In the genomic region with DNA sequence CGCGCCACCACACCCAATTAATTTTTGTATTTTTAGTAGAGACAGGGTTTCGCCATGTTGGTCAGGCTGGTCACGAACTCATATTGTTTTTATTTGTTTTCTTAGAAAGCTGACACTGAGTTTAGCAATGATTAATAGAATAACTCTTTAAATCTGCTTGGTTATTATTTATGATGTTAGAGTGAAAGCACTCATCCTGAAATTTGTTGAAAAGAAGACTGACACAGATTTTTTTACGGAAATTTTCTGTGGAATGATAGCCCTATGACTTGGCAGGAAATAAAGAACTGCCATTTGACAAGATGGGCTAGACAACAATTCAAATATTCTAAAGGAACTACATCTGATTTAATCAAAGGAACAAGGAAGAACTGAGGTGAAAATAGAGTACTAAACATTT, we compare ENCODE assay signal across 15 cellular contexts. TPM values are rescaled to one million over a fixed set of nuclear protein-coding genes. Genes with fewer than 3 reads are reported as not detected.
DNase-seq lines count a peak whose midpoint lies in the region; ATAC-seq and TF ChIP-seq lines count a peak whose summit lies in the region.
"Had no signal": no experiment of that assay in that cellular context is flagged by ENCODE, and none has a peak within 500 bp of the region (broad histone marks: within the 10 kb centered on the region; RNA-seq: fewer than 3 reads in every experiment).

No MANE protein-coding gene starts in this region.

- CTCF ChIA-PET in PC-3 (lab: Charles Lee), result no interaction called here

- no TSS peak for BruUV-seq in PC-3 (replicated peaks; lab: Mats Ljungman, UMichigan)

- peak overlapping the region; percentile 30 for H2AFZ ChIP-seq in ACC112 (ENCODE audit: low read length, unreplicated experiment)
- H2AFZ ChIP-seq in PC-3 (ENCODE audit: low read length), result 0 out of 2 replicates have a peak overlapping the region, but pooled peaks have one; percentile 21
- H2AFZ ChIP-seq: GM23338 had no signal

- H3K79me2 ChIP-seq in ACC112 (ENCODE audit: control insufficient read depth, insufficient read depth, low read length, unreplicated experiment), result peaks cover 3% of the 10 kb centered on the region
- H3K79me2 ChIP-seq in PC-3 (ENCODE audit: low read length), result no peaks in the 10 kb centered on the region

- peaks cover 2% of the 10 kb centered on the region for H3F3A ChIP-seq in PC-3 (ENCODE audit: low read length, unreplicated experiment)

- H3K27ac ChIP-seq in ACC112 (ENCODE audit: low read depth, low read length) (no peak overlapping the region), PC-3 (ENCODE audit: low read length) (no peak overlapping the region), upper lobe of right lung (peak overlapping the region; percentile 17)

- H3K9me3 ChIP-seq in PC-3 (ENCODE audit: low read length) (no peaks in the 10 kb centered on the region), upper lobe of right lung (no peaks in the 10 kb centered on the region)
- H3K9me3 ChIP-seq: BLaER1 treated with 17β-estradiol and CSF1 and Interleukin-3, amounts not matched to agents 10 nM and 100 nM had no signal

- H3K27me3 ChIP-seq in ACC112 (ENCODE audit: insufficient read depth, low read length) (no peaks in the 10 kb centered on the region), PC-3 (ENCODE audit: low read length) (no peaks in the 10 kb centered on the region), upper lobe of right lung (no peaks in the 10 kb centered on the region)

- POLR2A ChIA-PET in PC-3 (lab: Charles Lee; ENCODE audit: unreplicated experiment), result no interaction called here

- H3K4me3 ChIP-seq in ACC112 (ENCODE audit: low read depth, low read length) (no peak overlapping the region), PC-3 (ENCODE audit: low read length) (no peak overlapping the region), upper lobe of right lung (no peak overlapping the region)
- H3K4me3 ChIP-seq: BLaER1 treated with 17β-estradiol and CSF1 and Interleukin-3, amounts not matched to agents 10 nM and 100 nM; GM23338 had no signal

- H3K4me2 ChIP-seq in PC-3 (ENCODE audit: low read length), result no peak overlapping the region
- H3K4me2 ChIP-seq: GM23338 had no signal

- no peaks in the 10 kb centered on the region for H4K20me1 ChIP-seq in PC-3 (ENCODE audit: low read length)
- H4K20me1 ChIP-seq: BLaER1 treated with 17β-estradiol and CSF1 and Interleukin-3, amounts not matched to agents 10 nM and 100 nM had no signal

- no peak for TF ChIP-seq CTCF in PC-3 (conservative IDR thresholded peaks at IDR 0.05; ENCODE audit: low read depth, low read length)
- TF ChIP-seq CTCF in upper lobe of right lung (IDR thresholded peaks at IDR 0.05), result no peak

- DNase-seq in PC-3, result no peak
- peak; percentile 32 for DNase-seq in left kidney (ENCODE audit: low read depth, low spot score)
- DNase-seq in upper lobe of right lung, result no peak
- no peak for DNase-seq in NCI-H510A treated with DMSO at 0.1 percent for 48 hours (lab: John Stamatoyannopoulos, UW)
- DNase-seq: 8988T; CD4-positive, CD25-positive, alpha-beta regulatory T cell; CD8-positive, alpha-beta memory T cell; COR-L47; HCEC 1CT; IMR-90 had no signal

- intact Hi-C loops in PC-3 (cut with micrococcal nuclease) (loop anchor here (10.0 kb wide), 1 partner anchor 46 kb away; no protein-coding TSS in a partner anchor), upper lobe of right lung (cut with DNase I) (no loop called here)

- H3K9me2 ChIP-seq in PC-3 (replicated peaks; ENCODE audit: low read length), result no peaks in the 10 kb centered on the region

- H3K4me1 ChIP-seq in ACC112 (ENCODE audit: control insufficient read depth, insufficient read depth, low read length, unreplicated experiment) (peaks cover 16% of the 10 kb centered on the region), PC-3 (ENCODE audit: insufficient read depth, low read length) (peaks cover 50% of the 10 kb centered on the region), upper lobe of right lung (peaks cover 1% of the 10 kb centered on the region)

- H3K36me3 ChIP-seq in ACC112 (ENCODE audit: insufficient read depth, low read length) (no peaks in the 10 kb centered on the region), PC-3 (ENCODE audit: low read depth, low read length) (no peaks in the 10 kb centered on the region), upper lobe of right lung (no peaks in the 10 kb centered on the region)
- H3K36me3 ChIP-seq: BLaER1 treated with 17β-estradiol and CSF1 and Interleukin-3, amounts not matched to agents 10 nM and 100 nM had no signal

- H3K9ac ChIP-seq in PC-3 (ENCODE audit: low read length), result no peak overlapping the region

- ATAC-seq in PC-3, result no peak
- ATAC-seq in upper lobe of right lung, result no peak
- no peak for ATAC-seq in HG03196 (IDR thresholded peaks at IDR 0.05; ENCODE audit: unreplicated experiment)
- ATAC-seq in HG03571 (IDR thresholded peaks at IDR 0.05; ENCODE audit: unreplicated experiment), result no peak
- ATAC-seq: GM23338 had no signal

RNA-seq across cellular contexts. Expression of a gene that starts 4.3 kb away (rescaled TPM):
- total RNA-seq in PC-3 (2014; rRNA removed), result 2.5 and 6.5 TPM in 2 replicates
- 64.9 TPM for total RNA-seq in upper lobe of right lung
